ENCODE assay signal across 22 cellular contexts in the genomic region with DNA sequence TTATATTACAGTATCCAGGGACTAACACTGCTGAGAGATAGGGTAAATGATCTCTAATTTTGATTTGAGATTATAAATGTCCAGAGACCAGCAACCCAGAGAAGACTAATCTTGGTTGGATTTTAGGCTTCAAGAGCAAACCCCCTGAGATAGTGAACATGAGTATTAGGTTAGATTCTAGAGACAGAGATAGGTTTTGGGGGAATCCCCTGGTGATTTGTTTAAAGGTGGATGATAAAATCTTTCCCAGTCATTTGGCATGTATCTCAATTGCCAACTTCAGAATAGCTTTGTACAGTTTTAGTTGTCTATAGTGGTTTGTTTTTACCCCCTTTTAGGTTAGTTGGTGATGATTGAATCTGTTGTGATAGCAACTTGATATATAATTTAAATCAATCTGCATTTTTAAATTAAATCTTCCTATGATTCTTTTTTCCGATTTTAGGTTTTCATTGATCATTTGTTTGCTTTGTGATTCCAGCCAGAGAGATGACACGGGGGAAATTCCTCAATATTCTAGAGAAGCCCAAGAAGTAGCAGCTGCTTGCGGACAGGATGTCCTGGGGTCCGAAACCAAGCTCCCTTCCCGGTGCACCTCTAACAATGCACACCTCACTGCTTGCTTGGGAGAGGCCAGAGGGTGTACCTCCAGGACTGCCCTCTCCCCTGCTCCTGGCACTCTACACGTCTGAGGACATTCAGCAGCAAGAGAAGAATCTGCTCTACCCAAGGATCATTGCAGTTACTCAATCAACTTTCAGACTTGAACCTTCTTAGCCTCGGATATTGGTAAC. TPM values are rescaled to one million over a fixed set of nuclear protein-coding genes. Genes with fewer than 3 reads are reported as not detected.
A peak's percentile ranks its signal among the peaks of the same experiment; 100 is the strongest.
DNase-seq lines count a peak whose midpoint lies in the region; ATAC-seq, FAIRE-seq and TF ChIP-seq lines count a peak whose summit lies in the region.
"Had no signal": no experiment of that assay in that cellular context is flagged by ENCODE, and none has a peak within 500 bp of the region (broad histone marks: within the 10 kb centered on the region; RNA-seq: fewer than 3 reads in every experiment).

No MANE protein-coding gene starts in this region.

- H3K27me3 Mint-ChIP-seq in activated CD4-positive, alpha-beta T cell treated with anti-CD3 and anti-CD28 coated beads for 36 hours = no peaks in the 10 kb centered on the region
- no peaks in the 10 kb centered on the region for H3K27me3 Mint-ChIP-seq in osteocyte (ENCODE audit: unreplicated experiment)
- H3K27me3 Mint-ChIP-seq: B cell; CD4-positive, alpha-beta T cell had no signal

- H3K4me3 ChIP-seq in bronchial epithelial cell (ENCODE audit: low read depth, low read length) = no peak overlapping the region
- H3K4me3 ChIP-seq: A549; BLaER1 treated with 17β-estradiol and CSF1 and Interleukin-3, amounts not matched to agents 10 nM and 100 nM had no signal

- no peak for TF ChIP-seq CTCF in bronchial epithelial cell (IDR thresholded peaks at IDR 0.05; ENCODE audit: insufficient read depth, low read length, severe bottlenecking)
- TF ChIP-seq CTCF in osteocyte (IDR thresholded peaks at IDR 0.05) = no peak

- ATAC-seq in activated CD4-positive, alpha-beta T cell treated with anti-CD3 and anti-CD28 coated beads for 36 hours = peak; percentile 51
- ATAC-seq: A549; CD8-positive, alpha-beta T cell had no signal

- CTCF ChIA-PET in activated CD4-positive, alpha-beta T cell treated with anti-CD3 and anti-CD28 coated beads for 36 hours (lab: Charles Lee) = interaction anchor here (0.7 kb wide), 1 partner anchor 51 kb away, joined by 5 read pairs; no protein-coding TSS in a partner anchor

- intact Hi-C loops in activated CD4-positive, alpha-beta T cell treated with anti-CD3 and anti-CD28 coated beads for 36 hours (cut with DNase I, micrococcal nuclease) = no loop called here

- peaks cover 9% of the 10 kb centered on the region for H3K36me3 Mint-ChIP-seq in activated CD4-positive, alpha-beta T cell treated with anti-CD3 and anti-CD28 coated beads for 36 hours (ENCODE audit: low read depth)
- peaks cover 14% of the 10 kb centered on the region for H3K36me3 Mint-ChIP-seq in osteocyte (ENCODE audit: unreplicated experiment)

- H3K4me3 Mint-ChIP-seq in activated CD4-positive, alpha-beta T cell treated with anti-CD3 and anti-CD28 coated beads for 36 hours = no peak overlapping the region
- H3K4me3 Mint-ChIP-seq in osteocyte (ENCODE audit: unreplicated experiment) = no peak overlapping the region
- H3K4me3 Mint-ChIP-seq: B cell; CD4-positive, alpha-beta T cell; CD8-positive, alpha-beta T cell had no signal

- POLR2A ChIA-PET in activated CD4-positive, alpha-beta T cell treated with anti-CD3 and anti-CD28 coated beads for 36 hours (lab: Charles Lee) = no interaction called here

- no peaks in the 10 kb centered on the region for H3K27me3 ChIP-seq in bronchial epithelial cell (ENCODE audit: control insufficient read depth, insufficient read depth, low read length)
- H3K27me3 ChIP-seq: BLaER1 treated with 17β-estradiol and CSF1 and Interleukin-3, amounts not matched to agents 10 nM and 100 nM had no signal

- no peak for DNase-seq in activated CD4-positive, alpha-beta T cell treated with anti-CD3 and anti-CD28 coated beads for 36 hours
- no peak for DNase-seq in activated CD4-positive, alpha-beta T cell treated with anti-CD3 and anti-CD28 coated beads for 48 hours
- DNase-seq in HTR-8/SVneo (ENCODE audit: insufficient read length, low spot score) (no peak), bronchial epithelial cell (ENCODE audit: low read depth) (no peak), osteocyte (ENCODE audit: extremely low spot score, unreplicated experiment) (peak; percentile 66), GOT3 (lab: John Stamatoyannopoulos, UW) (no peak), Kasumi-1 (lab: John Stamatoyannopoulos, UW) (no peak)
- DNase-seq: AML-193; Caco-2; Calu3; CD4-positive, alpha-beta T cell; CD8-positive, alpha-beta T cell; DMS79 treated with DMSO at 0.1 percent for 48 hours; GF-D8 had no signal

- H3K4me1 Mint-ChIP-seq in activated CD4-positive, alpha-beta T cell treated with anti-CD3 and anti-CD28 coated beads for 36 hours = peaks cover 9% of the 10 kb centered on the region
- no peaks in the 10 kb centered on the region for H3K4me1 Mint-ChIP-seq in osteocyte (ENCODE audit: unreplicated experiment)
- H3K4me1 Mint-ChIP-seq: B cell had no signal

- FAIRE-seq in HTR-8/SVneo (lab: Jason Lieb, UNC) = peak; percentile 74
- FAIRE-seq in bronchial epithelial cell (lab: Jason Lieb, UNC) = peak; percentile 85
- FAIRE-seq: A549, D721Med, G401.6, GM12892, GM18507 had no signal

- H3K9me3 Mint-ChIP-seq in activated CD4-positive, alpha-beta T cell treated with anti-CD3 and anti-CD28 coated beads for 36 hours (ENCODE audit: low read depth) = no peaks in the 10 kb centered on the region
- H3K9me3 Mint-ChIP-seq in osteocyte (ENCODE audit: unreplicated experiment) = no peaks in the 10 kb centered on the region
- H3K9me3 Mint-ChIP-seq: CD4-positive, alpha-beta T cell; CD8-positive, alpha-beta T cell had no signal

- H3K27ac Mint-ChIP-seq in activated CD4-positive, alpha-beta T cell treated with anti-CD3 and anti-CD28 coated beads for 36 hours = no peak overlapping the region
- no peak overlapping the region for H3K27ac Mint-ChIP-seq in osteocyte (ENCODE audit: unreplicated experiment)
- H3K27ac Mint-ChIP-seq: B cell; CD4-positive, alpha-beta T cell; CD8-positive, alpha-beta T cell had no signal

- no peaks in the 10 kb centered on the region for H3K36me3 ChIP-seq in bronchial epithelial cell (ENCODE audit: control insufficient read depth, insufficient read depth, low read length)

RNA-seq across cellular contexts. Expression of gene VSX2, which starts 40.6 kb away (rescaled TPM):
- not detected for total RNA-seq in activated CD4-positive, alpha-beta T cell treated with anti-CD3 and anti-CD28 coated beads for 36 hours
- total RNA-seq in bronchial epithelial cell (not detected in 2 replicates), osteocyte (not detected in 2 replicates)
- total RNA-seq: A172; B cell; Caco-2; Calu3; CD4-positive, alpha-beta T cell; CD8-positive, alpha-beta T cell had no signal
